7 cellular contexts compared by ENCODE assay signal in genomic region chr10:132923384-132923783, GRCh38. TPM values are rescaled to one million over a fixed set of nuclear protein-coding genes. Genes with fewer than 3 reads are reported as not detected.
"Had no signal": no experiment of that assay in that cellular context is flagged by ENCODE, and none has a peak within 500 bp of the region (broad histone marks: within the 10 kb centered on the region; RNA-seq: fewer than 3 reads in every experiment).

No MANE protein-coding gene starts in this region.

RNA-seq across cellular contexts. Expression of gene CFAP46, which starts 19.0 kb away (rescaled TPM):
- total RNA-seq: activated CD4-positive, alpha-beta memory T cell treated with anti-CD3 and anti-CD28 coated beads, Interleukin-2, amount 10 ng/mL, durations not matched to agents 7 days and 5 days; activated CD4-positive, alpha-beta T cell treated with anti-CD3 and anti-CD28 coated beads, Interleukin-2, amount 10 ng/mL, durations not matched to agents 7 days and 5 days; activated CD8-positive, alpha-beta memory T cell treated with anti-CD3 and anti-CD28 coated beads, Interleukin-2, amount 10 ng/mL, durations not matched to agents 7 days and 5 days; activated CD8-positive, alpha-beta T cell treated with anti-CD3 and anti-CD28 coated beads, Interleukin-2, amount 10 ng/mL, durations not matched to agents 7 days and 5 days; activated naive CD8-positive, alpha-beta T cell treated with anti-CD3 and anti-CD28 coated beads, Interleukin-2, amount 10 ng/mL, durations not matched to agents 7 days and 5 days; activated T-helper 2 cell treated with anti-CD3 and anti-CD28 coated beads, Interferon-gamma antibody, Interleukin-2, Interleukin-4, amounts not matched to agents 10 μg/mL and 5 μg/mL and 100 μg/mL, durations not matched to agents 14 hours and 24 hours and 36 hours; ascending aorta had no signal
